Comparison of ENCODE assay signal across 19 cellular contexts in the genomic region with DNA sequence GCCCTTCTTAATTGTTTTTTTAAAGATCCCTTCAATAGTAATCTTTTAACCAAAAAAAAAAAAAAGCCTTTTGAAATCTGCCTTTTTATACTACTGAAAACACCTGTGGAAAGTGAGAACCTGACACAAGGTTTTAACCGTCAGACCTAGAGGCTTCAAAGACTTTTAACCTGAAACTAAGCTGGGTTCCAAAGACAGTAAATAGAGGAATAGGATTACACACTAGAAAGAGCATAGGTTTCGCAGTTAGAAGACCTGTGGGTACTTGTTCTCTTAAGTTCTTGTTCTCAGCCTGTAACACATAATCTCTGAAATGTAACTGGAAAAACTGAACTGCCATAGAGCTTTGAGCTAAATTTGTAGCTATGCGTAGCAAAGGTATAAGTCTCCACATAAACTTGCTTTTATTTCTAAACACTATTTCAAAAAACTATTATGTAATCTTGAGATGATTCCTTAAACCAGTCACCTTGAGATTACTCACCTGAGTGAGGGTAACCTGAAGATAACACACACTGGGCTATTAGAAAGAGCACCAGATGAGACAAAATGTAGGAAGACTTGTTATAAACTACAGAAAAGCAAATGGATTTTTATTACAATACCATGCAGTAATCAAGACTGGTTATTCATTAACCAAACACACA.
A peak's percentile ranks its signal among the peaks of the same experiment; 100 is the strongest.
DNase-seq lines count a peak whose midpoint lies in the region; ATAC-seq, FAIRE-seq and TF ChIP-seq lines count a peak whose summit lies in the region.
"Had no signal": no experiment of that assay in that cellular context is flagged by ENCODE, and none has a peak within 500 bp of the region (broad histone marks: within the 10 kb centered on the region; RNA-seq: fewer than 3 reads in every experiment).

No MANE protein-coding gene starts in this region.

- H3K4me1 Mint-ChIP-seq in CD4-positive, CD25-positive, alpha-beta regulatory T cell = peaks cover 45 to 84% (median 66%) of the 10 kb centered on the region in 4 donors
- H3K4me1 Mint-ChIP-seq in immature natural killer cell (peaks cover 83 to 92% of the 10 kb centered on the region in 2 donors), mesothelial cell of epicardium (peaks cover 14% of the 10 kb centered on the region)

- no peak for FAIRE-seq in A549 (lab: Jason Lieb, UNC)
- FAIRE-seq: GM12892, small intestine had no signal

- CTCF ChIA-PET in A549 (lab: Yijun Ruan, JAX) = interaction anchor here (1.5 to 1.7 kb wide), 2 partner anchors 9 to 16 kb away, joined by 3 to 4 read pairs; no protein-coding TSS in a partner anchor

- 94% methylated on average over 3 of the region's 3 CpGs for WGBS in A549 (ENCODE audit: missing lambda C conversion rate)

- peaks cover 52% of the 10 kb centered on the region for H3K36me3 Mint-ChIP-seq in CD4-positive, CD25-positive, alpha-beta regulatory T cell
- H3K36me3 Mint-ChIP-seq in immature natural killer cell (peaks cover 4 to 38% (median 16%) of the 10 kb centered on the region in 3 donors), mesothelial cell of epicardium (peaks cover 9% of the 10 kb centered on the region)

- no peak for TF ChIP-seq EP300 in A549 (IDR thresholded peaks at IDR 0.05)

- no peak for TF ChIP-seq POLR2A in A549 (IDR thresholded peaks at IDR 0.05; ENCODE audit: low read length)

- H3K27me3 ChIP-seq in CD4-positive, CD25-positive, alpha-beta regulatory T cell (ENCODE audit: control insufficient read depth, insufficient read depth, low read length) = no peaks in the 10 kb centered on the region

- TF ChIP-seq CTCF in A549 (IDR thresholded peaks at IDR 0.05) (no peak), VCaP (conservative IDR thresholded peaks at IDR 0.05) (no peak), mesothelial cell of epicardium (IDR thresholded peaks at IDR 0.05; ENCODE audit: unreplicated experiment) (no peak)

- H3K27ac ChIP-seq in A549 (no peak overlapping the region), VCaP (peak overlapping the region; percentile 76)
- peak overlapping the region; percentile 41 for H3K27ac ChIP-seq in CD4-positive, CD25-positive, alpha-beta regulatory T cell (ENCODE audit: insufficient read depth, low read length, poor library complexity, severe bottlenecking)
- H3K27ac ChIP-seq: prostate gland, thoracic aorta had no signal

- DNase-seq in A549 (ENCODE audit: low read depth in 1 of 2, low spot score in 1 of 2) (no peak), immature natural killer cell (no peak), mesothelial cell of epicardium (ENCODE audit: low spot score in 2 of 2, unreplicated experiment in 2 of 2) (no peak), NCI-H748 (lab: John Stamatoyannopoulos, UW; ENCODE audit: unreplicated experiment) (no peak)
- DNase-seq in CD4-positive, CD25-positive, alpha-beta regulatory T cell = no peak
- DNase-seq in stimulated activated CD4-positive, alpha-beta T cell treated with anti-CD3 and anti-CD28 coated beads, Interleukin-2, amount 100 ng/mL, for 48 hours = no peak
- DNase-seq: central memory CD4-positive, alpha-beta T cell; GF-D8; HFFc6; Karpas-422; NCI-H1092 treated with DMSO at 0.1 percent for 48 hours; NCI-H526 treated with DMSO at 0.1 percent for 48 hours; SIG-M5; small intestine; stimulated activated CD4-positive, alpha-beta T cell treated with anti-CD3 and anti-CD28 coated beads, Interleukin-4, amount 100 ng/mL, for 24 hours had no signal

- H3K4me2 ChIP-seq in A549 = peak overlapping the region; percentile 17; the same call in 2 of the 3 replicates

- H3K27ac Mint-ChIP-seq in CD4-positive, CD25-positive, alpha-beta regulatory T cell = peak overlapping the region; percentile 11 to 75 (median 71)
- peak overlapping the region in 5 of 6 donors; percentile 24 to 78 (median 58) for H3K27ac Mint-ChIP-seq in immature natural killer cell
- H3K27ac Mint-ChIP-seq in mesothelial cell of epicardium = no peak overlapping the region
- H3K27ac Mint-ChIP-seq: HFFc6 had no signal

- no peak overlapping the region for H3K4me3 ChIP-seq in A549
- H3K4me3 ChIP-seq in CD4-positive, CD25-positive, alpha-beta regulatory T cell (ENCODE audit: low read depth, low read length) = peak overlapping the region; percentile 27
- H3K4me3 ChIP-seq: prostate gland, thoracic aorta had no signal

- ATAC-seq in A549 = no peak
- ATAC-seq in CD4-positive, CD25-positive, alpha-beta regulatory T cell (ENCODE audit: low read depth in 2 of 2) = no peak

- POLR2A ChIA-PET in A549 (lab: Yijun Ruan, JAX) = no interaction called here

- H3K9me3 Mint-ChIP-seq in CD4-positive, CD25-positive, alpha-beta regulatory T cell = no peaks in the 10 kb centered on the region
- H3K9me3 Mint-ChIP-seq in immature natural killer cell (peaks cover 0 to 2% (median 0%) of the 10 kb centered on the region in 6 donors), mesothelial cell of epicardium (no peaks in the 10 kb centered on the region)
- H3K9me3 Mint-ChIP-seq: HFFc6 had no signal

- TF ChIP-seq RAD21 in A549 (conservative IDR thresholded peaks at IDR 0.05 in 1 of 2, IDR thresholded peaks at IDR 0.05 in 1 of 2) = no peak

- H3K9me3 ChIP-seq in A549 = no peaks in the 10 kb centered on the region
- no peaks in the 10 kb centered on the region for H3K9me3 ChIP-seq in CD4-positive, CD25-positive, alpha-beta regulatory T cell (ENCODE audit: control insufficient read depth in 2 of 2, low read length in 2 of 2)
- H3K9me3 ChIP-seq: prostate gland, thoracic aorta had no signal

- H3K4me1 ChIP-seq in A549 = peaks cover 73% of the 10 kb centered on the region
- peaks cover 57% of the 10 kb centered on the region for H3K4me1 ChIP-seq in CD4-positive, CD25-positive, alpha-beta regulatory T cell (ENCODE audit: control insufficient read depth, insufficient read depth, low read length, poor library complexity, severe bottlenecking)

- peaks cover 66% of the 10 kb centered on the region for H3K36me3 ChIP-seq in CD4-positive, CD25-positive, alpha-beta regulatory T cell (ENCODE audit: control insufficient read depth, insufficient read depth, low read length)
- H3K36me3 ChIP-seq: prostate gland had no signal

- no peaks in the 10 kb centered on the region for H3K27me3 Mint-ChIP-seq in CD4-positive, CD25-positive, alpha-beta regulatory T cell
- H3K27me3 Mint-ChIP-seq in immature natural killer cell (ENCODE audit: low read depth in 3 of 3) (peaks cover 0 to 2% (median 0%) of the 10 kb centered on the region in 3 donors), mesothelial cell of epicardium (ENCODE audit: low read depth) (no peaks in the 10 kb centered on the region)

- peak overlapping the region in 2 of 4 donors; percentile 16 to 80 for H3K4me3 Mint-ChIP-seq in CD4-positive, CD25-positive, alpha-beta regulatory T cell
- no peak overlapping the region for H3K4me3 Mint-ChIP-seq in immature natural killer cell
- no peak overlapping the region for H3K4me3 Mint-ChIP-seq in mesothelial cell of epicardium
- H3K4me3 Mint-ChIP-seq: HFFc6 had no signal

TF ChIP-seq in A549, 52 proteins besides CTCF, POLR2A, EP300 and RAD21 (continues in another document):
- no peak for TF ChIP-seq HDAC2 (IDR thresholded peaks at IDR 0.05)
- TF ChIP-seq, protein P1, sequence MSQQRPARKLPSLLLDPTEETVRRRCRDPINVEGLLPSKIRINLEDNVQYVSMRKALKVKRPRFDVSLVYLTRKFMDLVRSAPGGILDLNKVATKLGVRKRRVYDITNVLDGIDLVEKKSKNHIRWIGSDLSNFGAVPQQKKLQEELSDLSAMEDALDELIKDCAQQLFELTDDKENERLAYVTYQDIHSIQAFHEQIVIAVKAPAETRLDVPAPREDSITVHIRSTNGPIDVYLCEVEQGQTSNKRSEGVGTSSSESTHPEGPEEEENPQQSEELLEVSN (IDR thresholded peaks at IDR 0.05; ENCODE audit: borderline replicate concordance, low read depth) = no peak
- TF ChIP-seq SMC3 (IDR thresholded peaks at IDR 0.05) = no peak
- no peak for TF ChIP-seq RNF2 (IDR thresholded peaks at IDR 0.05; ENCODE audit: borderline replicate concordance, low read depth)
- TF ChIP-seq ZC3H11A (IDR thresholded peaks at IDR 0.05) = no peak
- TF ChIP-seq NPAS2 (CRISPR knock-in tag; IDR thresholded peaks at IDR 0.05; ENCODE audit: borderline replicate concordance) = no peak
- TF ChIP-seq BHLHE40 (IDR thresholded peaks at IDR 0.05; ENCODE audit: low read depth, low read length) = no peak
- no peak for TF ChIP-seq NFE2L2 (conservative IDR thresholded peaks at IDR 0.05; ENCODE audit: low read length)
- TF ChIP-seq, protein P2, sequence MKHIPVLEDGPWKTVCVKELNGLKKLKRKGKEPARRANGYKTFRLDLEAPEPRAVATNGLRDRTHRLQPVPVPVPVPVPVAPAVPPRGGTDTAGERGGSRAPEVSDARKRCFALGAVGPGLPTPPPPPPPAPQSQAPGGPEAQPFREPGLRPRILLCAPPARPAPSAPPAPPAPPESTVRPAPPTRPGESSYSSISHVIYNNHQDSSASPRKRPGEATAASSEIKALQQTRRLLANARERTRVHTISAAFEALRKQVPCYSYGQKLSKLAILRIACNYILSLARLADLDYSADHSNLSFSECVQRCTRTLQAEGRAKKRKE (CRISPR knock-in tag; IDR thresholded peaks at IDR 0.05; ENCODE audit: low read depth) = no peak
- no peak for TF ChIP-seq POLR2AphosphoS2 (conservative IDR thresholded peaks at IDR 0.05; ENCODE audit: low read length)
- no peak for TF ChIP-seq RCOR1 (IDR thresholded peaks at IDR 0.05; ENCODE audit: low read depth, low read length)
- no peak for TF ChIP-seq RFX5 (IDR thresholded peaks at IDR 0.05)
- no peak for TF ChIP-seq CEBPB (IDR thresholded peaks at IDR 0.05)
- TF ChIP-seq NR3C1 (IDR thresholded peaks at IDR 0.05) = no peak
- TF ChIP-seq, protein P3, sequence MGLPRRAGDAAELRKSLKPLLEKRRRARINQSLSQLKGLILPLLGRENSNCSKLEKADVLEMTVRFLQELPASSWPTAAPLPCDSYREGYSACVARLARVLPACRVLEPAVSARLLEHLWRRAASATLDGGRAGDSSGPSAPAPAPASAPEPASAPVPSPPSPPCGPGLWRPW (IDR thresholded peaks at IDR 0.05) = no peak
- TF ChIP-seq EHMT2 (IDR thresholded peaks at IDR 0.05; ENCODE audit: low read depth) = no peak
- TF ChIP-seq ESRRA (IDR thresholded peaks at IDR 0.05; ENCODE audit: borderline replicate concordance, low read length) = no peak
- TF ChIP-seq, protein P4, sequence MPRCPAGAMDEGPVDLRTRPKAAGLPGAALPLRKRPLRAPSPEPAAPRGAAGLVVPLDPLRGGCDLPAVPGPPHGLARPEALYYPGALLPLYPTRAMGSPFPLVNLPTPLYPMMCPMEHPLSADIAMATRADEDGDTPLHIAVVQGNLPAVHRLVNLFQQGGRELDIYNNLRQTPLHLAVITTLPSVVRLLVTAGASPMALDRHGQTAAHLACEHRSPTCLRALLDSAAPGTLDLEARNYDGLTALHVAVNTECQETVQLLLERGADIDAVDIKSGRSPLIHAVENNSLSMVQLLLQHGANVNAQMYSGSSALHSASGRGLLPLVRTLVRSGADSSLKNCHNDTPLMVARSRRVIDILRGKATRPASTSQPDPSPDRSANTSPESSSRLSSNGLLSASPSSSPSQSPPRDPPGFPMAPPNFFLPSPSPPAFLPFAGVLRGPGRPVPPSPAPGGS (IDR thresholded peaks at IDR 0.05) = no peak

Comparison
In these comparisons a context has a peak if more than half of its experiments do, and no peak if none do; other contexts are left out.
1. H3K27ac ChIP-seq: peak in CD4-positive, CD25-positive, alpha-beta regulatory T cell (single experiment) and VCaP (single experiment); none in A549 (0 of 2).